ENCODE assay signal across 20 cellular contexts in the genomic region with DNA sequence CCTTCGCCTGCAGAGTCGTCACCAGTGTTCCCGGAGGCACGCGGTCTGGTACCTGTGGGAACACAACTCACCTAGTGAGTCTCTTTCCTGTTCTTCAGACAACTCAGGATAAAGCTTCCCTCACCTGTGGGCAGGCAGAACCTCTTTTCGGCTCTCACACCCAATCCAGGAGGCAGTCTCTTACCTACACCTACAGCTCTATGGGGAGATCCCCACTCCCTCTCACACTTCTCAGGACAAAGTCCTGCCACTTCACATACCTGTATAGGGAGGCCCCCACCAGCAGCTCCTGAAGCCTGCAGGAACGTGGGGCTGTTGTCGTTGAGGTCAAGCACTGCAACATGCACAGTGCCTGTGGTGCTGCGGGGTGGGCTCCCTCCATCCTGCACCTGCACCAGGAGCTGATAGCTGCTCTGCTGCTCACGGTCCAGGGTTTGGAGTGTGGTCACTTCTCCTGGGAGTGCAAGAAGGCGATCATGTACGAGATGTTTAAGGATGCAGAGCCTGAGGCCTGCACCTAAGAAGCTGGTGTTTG.
"Had no signal": no experiment of that assay in that cellular context is flagged by ENCODE, and none has a peak within 500 bp of the region (broad histone marks: within the 10 kb centered on the region; RNA-seq: fewer than 3 reads in every experiment).

No MANE protein-coding gene starts in this region.

- H3K27ac Mint-ChIP-seq: activated CD4-positive, alpha-beta memory T cell treated with anti-CD3 and anti-CD28 coated beads, Interleukin-2, amount 10 ng/mL, durations not matched to agents 7 days and 5 days; activated CD4-positive, alpha-beta T cell treated with anti-CD3 and anti-CD28 coated beads, Interleukin-2, amount 10 ng/mL, durations not matched to agents 24 days and 14 days; activated T-helper 1 cell treated with anti-CD3 and anti-CD28 coated beads, Interleukin-12 subunit alpha, Interleukin-12 subunit beta, Interleukin-2, Interleukin-4 antibody, amounts not matched to agents 30 ng/mL and 10 ng/mL and 1 ng/mL, durations not matched to agents 14 hours and 24 hours and 36 hours; dendritic cell treated with granulocyte-macrophage colony-stimulating factor and Interleukin-4, amounts not matched to agents 40 ng/mL and 50 ng/mL, for 4 days; neural progenitor cell had no signal

- H3K4me3 ChIP-seq: body of pancreas, cardiac muscle cell, heart right ventricle, lower lobe of right lung, ovary had no signal

- ATAC-seq: body of pancreas; heart right ventricle; naive thymus-derived CD4-positive, alpha-beta T cell had no signal

- H3K36me3 ChIP-seq: neural progenitor cell, ovary, prostate gland had no signal

- H3K27ac ChIP-seq: body of pancreas, cardiac muscle cell, heart right ventricle, lower lobe of right lung, neural progenitor cell, ovary, prostate gland had no signal

- DNase-seq: activated CD4-positive, alpha-beta memory T cell treated with anti-CD3 and anti-CD28 coated beads, Interleukin-2, amount 10 ng/mL, durations not matched to agents 7 days and 5 days; activated CD4-positive, alpha-beta T cell treated with anti-CD3 and anti-CD28 coated beads, Interleukin-2, amount 10 ng/mL, durations not matched to agents 24 days and 14 days; effector CD4-positive, alpha-beta T cell; erythroblast; foreskin fibroblast; heart right ventricle; lower lobe of right lung; naive thymus-derived CD4-positive, alpha-beta T cell; stimulated activated CD4-positive, alpha-beta T cell treated with anti-CD3 and anti-CD28 coated beads, Interleukin-4, amount 100 ng/mL, for 24 hours; stimulated activated naive CD8-positive, alpha-beta T cell treated with anti-CD3 and anti-CD28 coated beads, Interleukin-15, Interleukin-2, amounts not matched to agents 100 U/mL and 50 U/mL, for 24 hours had no signal

- H3K27me3 ChIP-seq: body of pancreas, heart right ventricle, ovary had no signal

- H3K9ac ChIP-seq: neural progenitor cell had no signal

- H3K9me3 ChIP-seq: body of pancreas, heart right ventricle, lower lobe of right lung, ovary, prostate gland had no signal

- H3K4me3 Mint-ChIP-seq: activated CD4-positive, alpha-beta memory T cell treated with anti-CD3 and anti-CD28 coated beads, Interleukin-2, amount 10 ng/mL, durations not matched to agents 7 days and 5 days; activated CD4-positive, alpha-beta T cell treated with anti-CD3 and anti-CD28 coated beads, Interleukin-2, amount 10 ng/mL, durations not matched to agents 24 days and 14 days; activated T-helper 1 cell treated with anti-CD3 and anti-CD28 coated beads, Interleukin-12 subunit alpha, Interleukin-12 subunit beta, Interleukin-2, Interleukin-4 antibody, amounts not matched to agents 30 ng/mL and 10 ng/mL and 1 ng/mL, durations not matched to agents 14 hours and 24 hours and 36 hours; dendritic cell treated with granulocyte-macrophage colony-stimulating factor and Interleukin-4, amounts not matched to agents 40 ng/mL and 50 ng/mL, for 4 days; naive thymus-derived CD4-positive, alpha-beta T cell; neural progenitor cell had no signal

- FAIRE-seq: endometrium, keratinocyte, urothelium cell line had no signal

- H3K4me1 Mint-ChIP-seq: neural progenitor cell had no signal

- H3K9me3 Mint-ChIP-seq: activated CD4-positive, alpha-beta memory T cell treated with anti-CD3 and anti-CD28 coated beads, Interleukin-2, amount 10 ng/mL, durations not matched to agents 7 days and 5 days; activated CD4-positive, alpha-beta T cell treated with anti-CD3 and anti-CD28 coated beads, Interleukin-2, amount 10 ng/mL, durations not matched to agents 24 days and 14 days; activated T-helper 1 cell treated with anti-CD3 and anti-CD28 coated beads, Interleukin-12 subunit alpha, Interleukin-12 subunit beta, Interleukin-2, Interleukin-4 antibody, amounts not matched to agents 30 ng/mL and 10 ng/mL and 1 ng/mL, durations not matched to agents 14 hours and 24 hours and 36 hours; dendritic cell treated with granulocyte-macrophage colony-stimulating factor and Interleukin-4, amounts not matched to agents 40 ng/mL and 50 ng/mL, for 4 days; neural progenitor cell had no signal

- H3K27me3 Mint-ChIP-seq: activated CD4-positive, alpha-beta memory T cell treated with anti-CD3 and anti-CD28 coated beads, Interleukin-2, amount 10 ng/mL, durations not matched to agents 7 days and 5 days; activated CD4-positive, alpha-beta T cell treated with anti-CD3 and anti-CD28 coated beads, Interleukin-2, amount 10 ng/mL, durations not matched to agents 24 days and 14 days; dendritic cell treated with granulocyte-macrophage colony-stimulating factor and Interleukin-4, amounts not matched to agents 40 ng/mL and 50 ng/mL, for 4 days; naive thymus-derived CD4-positive, alpha-beta T cell had no signal

- H3K4me1 ChIP-seq: prostate gland had no signal
